ENCODE assay signal across 9 cellular contexts in the genomic region with DNA sequence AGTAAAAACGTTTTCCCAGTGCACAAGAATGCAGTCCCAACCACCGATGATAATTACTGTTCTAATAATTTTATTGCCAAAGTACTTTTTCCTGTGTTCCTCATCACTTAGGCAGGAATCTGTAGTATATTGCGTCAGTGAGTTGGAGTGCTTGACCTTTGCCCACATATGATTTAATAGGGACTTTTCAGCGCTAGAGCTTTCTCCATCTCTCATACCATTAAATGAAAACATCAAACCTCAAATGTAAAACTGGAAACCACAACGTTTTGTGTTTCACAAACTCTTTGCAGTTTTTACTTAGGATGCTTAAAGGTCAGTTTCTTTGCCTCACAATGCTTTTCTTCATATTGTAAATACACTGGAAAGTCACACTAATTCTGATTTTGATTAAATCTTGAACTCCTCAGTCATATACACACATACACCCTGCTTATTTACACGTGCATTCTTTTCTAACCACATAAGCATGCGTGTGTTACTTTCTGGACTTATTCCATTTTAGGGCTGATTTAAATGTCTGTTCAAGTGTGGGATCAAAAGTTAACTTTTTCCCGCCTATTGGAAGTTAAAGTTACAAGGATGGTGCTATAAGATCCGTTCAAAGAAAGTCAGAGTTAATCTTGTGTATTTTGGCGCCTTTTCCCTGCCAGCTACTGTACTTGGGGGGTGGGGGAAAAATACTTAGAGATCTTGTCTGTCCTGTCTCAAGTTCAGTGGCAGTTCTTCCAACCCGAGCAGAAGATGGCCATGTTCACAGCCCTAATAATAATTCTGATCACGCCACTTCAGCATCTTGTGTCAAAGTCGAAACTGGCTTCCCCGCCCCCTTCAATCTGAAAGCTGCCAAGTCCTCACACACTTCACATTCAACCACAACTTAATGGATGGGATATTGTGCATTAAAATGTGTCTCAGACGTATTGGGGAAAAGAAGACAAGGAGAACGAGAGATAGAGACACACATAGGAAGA. TPM values are rescaled to one million over a fixed set of nuclear protein-coding genes. Genes with fewer than 3 reads are reported as not detected.
DNase-seq lines count a peak whose midpoint lies in the region; ATAC-seq and TF ChIP-seq lines count a peak whose summit lies in the region.
"Had no signal": no experiment of that assay in that cellular context is flagged by ENCODE, and none has a peak within 500 bp of the region (broad histone marks: within the 10 kb centered on the region; RNA-seq: fewer than 3 reads in every experiment).

No MANE protein-coding gene starts in this region.

- H3K4me3 Mint-ChIP-seq in T-cell = peak overlapping the region; percentile 39 to 77 (median 39)

- H3K9me2 ChIP-seq in GM23248 (ENCODE audit: insufficient read depth) = no peaks in the 10 kb centered on the region

- H3K27me3 Mint-ChIP-seq in T-cell = peaks cover 30 to 41% of the 10 kb centered on the region in 2 donors

- no peaks in the 10 kb centered on the region for H3K36me3 Mint-ChIP-seq in T-cell

- H3K9me3 ChIP-seq in GM23248 (ENCODE audit: low read depth) = no peaks in the 10 kb centered on the region
- H3K9me3 ChIP-seq in psoas muscle = no peaks in the 10 kb centered on the region
- no peaks in the 10 kb centered on the region for H3K9me3 ChIP-seq in effector memory CD4-positive, alpha-beta T cell (ENCODE audit: control insufficient read depth, low read length)

- no peaks in the 10 kb centered on the region for H3K79me2 ChIP-seq in GM23248 (ENCODE audit: insufficient read depth)

- POLR2A ChIA-PET in T-cell (lab: Charles Lee) = interaction anchor here in 1 of 2 donors (0.6 kb wide), 2 partner anchors 884 to 1697 kb away, joined by 3 to 4 read pairs; no protein-coding TSS in a partner anchor

- WGBS in GM23248 (ENCODE audit: low coverage in 1 of 2, low lambda C conversion rate in 2 of 2, missing lambda C conversion rate in 2 of 2), 2 experiments = 4% methylated on average over 16 of the region's 16 CpGs
- 6 to 8% (median 7%) methylated on average over 16 of the region's 16 CpGs for WGBS in psoas muscle, 3 donors

- no peaks in the 10 kb centered on the region for H3K36me3 ChIP-seq in GM23248 (ENCODE audit: low read depth)
- no peaks in the 10 kb centered on the region for H3K36me3 ChIP-seq in psoas muscle (ENCODE audit: insufficient read depth in 1 of 2, low read depth in 1 of 2)
- H3K36me3 ChIP-seq in effector memory CD4-positive, alpha-beta T cell (ENCODE audit: control insufficient read depth, insufficient read depth, low read length) = no peaks in the 10 kb centered on the region

- H3K27ac ChIP-seq in GM23248 (peak overlapping the region; percentile 17), psoas muscle (peak overlapping the region; percentile 99)
- H3K27ac ChIP-seq in effector memory CD4-positive, alpha-beta T cell (ENCODE audit: insufficient read depth, low read length, poor library complexity, severe bottlenecking) = no peak overlapping the region
- H3K27ac ChIP-seq: HL-60 had no signal

- ATAC-seq in T-cell (replicated peaks in 1 of 4) (no peak), psoas muscle (peak in 3 of 4 donors; percentile 22 to 40 (median 27)), HG02852 (IDR thresholded peaks at IDR 0.05; ENCODE audit: unreplicated experiment) (no peak), HG02938 (IDR thresholded peaks at IDR 0.05; ENCODE audit: unreplicated experiment) (no peak)

- peaks cover 20 to 35% (median 22%) of the 10 kb centered on the region in 3 donors for H3K4me1 Mint-ChIP-seq in T-cell

- TF ChIP-seq CTCF in AG09309 (IDR thresholded peaks at IDR 0.05; ENCODE audit: control insufficient read depth, insufficient read depth, low read depth, low read length, missing control alignments) = no peak
- no peak for TF ChIP-seq CTCF in psoas muscle (IDR thresholded peaks at IDR 0.05)

- no peak overlapping the region for H3K9ac ChIP-seq in GM23248

- H3K4me3 ChIP-seq in AG09309 (ENCODE audit: control insufficient read depth, low read depth, low read length) (no peak overlapping the region), GM23248 (peak overlapping the region; percentile 83), psoas muscle (peak overlapping the region; percentile 93)
- no peak overlapping the region for H3K4me3 ChIP-seq in effector memory CD4-positive, alpha-beta T cell (ENCODE audit: insufficient read depth, low read depth, low read length, poor library complexity, severe bottlenecking)

- in situ Hi-C loops in GM23248 (cut with MboI) = no loop called here

- H3K27ac Mint-ChIP-seq in T-cell = no peak overlapping the region

- CTCF ChIA-PET in T-cell (lab: Charles Lee) = no interaction called here

- no peaks in the 10 kb centered on the region for H3K9me3 Mint-ChIP-seq in T-cell

- H3F3A ChIP-seq in GM23248 (ENCODE audit: insufficient read depth) = peaks cover 49% of the 10 kb centered on the region

- H3K4me2 ChIP-seq in GM23248 (ENCODE audit: unreplicated experiment) = peak overlapping the region; percentile 81

- peaks cover 25% of the 10 kb centered on the region for H3K4me1 ChIP-seq in GM23248 (ENCODE audit: insufficient read depth)
- H3K4me1 ChIP-seq in psoas muscle = peaks cover 59% of the 10 kb centered on the region
- H3K4me1 ChIP-seq in effector memory CD4-positive, alpha-beta T cell (ENCODE audit: control insufficient read depth, insufficient read depth, low read length, poor library complexity, severe bottlenecking) = peaks cover 13% of the 10 kb centered on the region

- H4K20me1 ChIP-seq in GM23248 (ENCODE audit: insufficient read depth) = no peaks in the 10 kb centered on the region

- intact Hi-C loops in psoas muscle (cut with DNase I) = no loop called here

- no peak overlapping the region for H2AFZ ChIP-seq in GM23248

- peak; percentile 78 for DNase-seq in AG09309 (ENCODE audit: low read depth)
- peak; percentile 83 for DNase-seq in GM23248
- DNase-seq in T-cell = no peak
- DNase-seq in fibroblast of the conjunctiva (ENCODE audit: low read depth) = peak; percentile 89
- DNase-seq in psoas muscle = no peak
- DNase-seq in effector memory CD4-positive, alpha-beta T cell = no peak

- H3K27me3 ChIP-seq in GM23248 (replicated peaks; ENCODE audit: insufficient read depth) (no peaks in the 10 kb centered on the region), psoas muscle (ENCODE audit: insufficient read depth in 3 of 3, low read length in 2 of 3) (no peaks in the 10 kb centered on the region)
- peaks cover 5% of the 10 kb centered on the region for H3K27me3 ChIP-seq in effector memory CD4-positive, alpha-beta T cell (replicated peaks; ENCODE audit: control insufficient read depth, insufficient read depth, low read length, poor library complexity, severe bottlenecking)

RNA-seq across cellular contexts. Expression of gene NFIB, which starts 6.6 kb away (rescaled TPM):
- 3.4 and 5.3 TPM in 2 replicates for total RNA-seq in GM23248 (2014; rRNA removed; shearing (Covaris generic))
- polyA plus RNA-seq in GM23248 (2016; fragmentation: Nextera tagmentation; extraction: Ambion mirVana) (5.8 and 6.0 TPM in 2 replicates), psoas muscle (10 to 100 TPM in 1 of 3 donors, 1 to 10 TPM in 2; 5.8 to 17.1 (median 6.1) TPM)
- total RNA-seq in T-cell (under 1 TPM in 4 of 5 donors, not detected in 1; 0.15 to 0.89 (median 0.39) TPM), psoas muscle (10 to 100 TPM; 35.0 to 65.1 (median 47.3) TPM)

Comparison
In these comparisons a context has a peak if more than half of its experiments do, and no peak if none do; other contexts are left out.
1. DNase-seq: peak in AG09309 (single experiment), GM23248 (single experiment) and fibroblast of the conjunctiva (single experiment); none in T-cell (0 of 34), psoas muscle (0 of 2) and effector memory CD4-positive, alpha-beta T cell (0 of 3).
2. H3K4me3 ChIP-seq: peak in GM23248 (single experiment) and psoas muscle (single experiment); none in AG09309 (single experiment) and effector memory CD4-positive, alpha-beta T cell (single experiment).
3. ATAC-seq: peak in psoas muscle (3 of 4); none in T-cell (0 of 4), HG02852 (single experiment) and HG02938 (single experiment).